In the genomic region with DNA sequence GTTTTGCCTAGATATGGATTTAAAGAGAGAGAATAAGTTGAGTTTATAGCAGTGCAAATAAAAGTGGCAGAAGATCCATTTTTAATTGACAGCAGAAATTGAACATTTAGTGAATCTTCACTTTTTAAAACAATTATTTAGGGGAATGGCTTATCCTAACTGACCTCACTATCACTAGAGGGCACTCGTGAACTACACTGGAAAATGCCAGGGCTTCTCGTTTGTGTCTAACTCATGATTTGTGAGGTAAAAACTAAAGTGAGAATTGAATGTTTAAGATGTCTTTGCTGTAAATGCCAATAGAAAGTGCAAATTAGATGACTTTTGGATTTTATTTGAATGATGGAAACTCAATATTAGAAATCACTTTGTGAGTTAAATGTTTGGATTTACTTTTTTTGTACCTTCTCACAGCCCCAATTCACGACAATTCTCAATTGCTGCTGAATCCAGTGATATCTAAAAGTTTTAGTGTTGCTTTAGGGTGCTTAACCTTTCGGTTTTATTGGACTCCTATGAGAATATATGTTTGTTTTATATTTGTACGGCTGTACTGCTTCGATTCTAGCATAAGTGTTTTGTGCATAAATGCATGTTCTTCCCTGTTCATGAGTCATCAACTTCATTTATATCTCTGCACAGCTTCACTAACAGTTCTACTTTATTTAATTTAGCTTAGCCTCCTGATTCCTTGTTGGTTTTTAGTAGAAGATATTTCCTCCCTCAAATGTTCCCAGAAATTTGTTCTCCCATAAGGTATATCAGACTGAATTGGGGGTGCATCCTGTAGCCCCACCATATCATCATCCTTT, we compare ENCODE assay signal across 1 cellular context.
TF ChIP-seq lines count a peak whose summit lies in the region.

No MANE protein-coding gene starts in this region.

TF ChIP-seq in liver, 16 proteins besides CTCF, POLR2A, EP300 and RAD21 (continued from another document):
- TF ChIP-seq, protein P1, sequence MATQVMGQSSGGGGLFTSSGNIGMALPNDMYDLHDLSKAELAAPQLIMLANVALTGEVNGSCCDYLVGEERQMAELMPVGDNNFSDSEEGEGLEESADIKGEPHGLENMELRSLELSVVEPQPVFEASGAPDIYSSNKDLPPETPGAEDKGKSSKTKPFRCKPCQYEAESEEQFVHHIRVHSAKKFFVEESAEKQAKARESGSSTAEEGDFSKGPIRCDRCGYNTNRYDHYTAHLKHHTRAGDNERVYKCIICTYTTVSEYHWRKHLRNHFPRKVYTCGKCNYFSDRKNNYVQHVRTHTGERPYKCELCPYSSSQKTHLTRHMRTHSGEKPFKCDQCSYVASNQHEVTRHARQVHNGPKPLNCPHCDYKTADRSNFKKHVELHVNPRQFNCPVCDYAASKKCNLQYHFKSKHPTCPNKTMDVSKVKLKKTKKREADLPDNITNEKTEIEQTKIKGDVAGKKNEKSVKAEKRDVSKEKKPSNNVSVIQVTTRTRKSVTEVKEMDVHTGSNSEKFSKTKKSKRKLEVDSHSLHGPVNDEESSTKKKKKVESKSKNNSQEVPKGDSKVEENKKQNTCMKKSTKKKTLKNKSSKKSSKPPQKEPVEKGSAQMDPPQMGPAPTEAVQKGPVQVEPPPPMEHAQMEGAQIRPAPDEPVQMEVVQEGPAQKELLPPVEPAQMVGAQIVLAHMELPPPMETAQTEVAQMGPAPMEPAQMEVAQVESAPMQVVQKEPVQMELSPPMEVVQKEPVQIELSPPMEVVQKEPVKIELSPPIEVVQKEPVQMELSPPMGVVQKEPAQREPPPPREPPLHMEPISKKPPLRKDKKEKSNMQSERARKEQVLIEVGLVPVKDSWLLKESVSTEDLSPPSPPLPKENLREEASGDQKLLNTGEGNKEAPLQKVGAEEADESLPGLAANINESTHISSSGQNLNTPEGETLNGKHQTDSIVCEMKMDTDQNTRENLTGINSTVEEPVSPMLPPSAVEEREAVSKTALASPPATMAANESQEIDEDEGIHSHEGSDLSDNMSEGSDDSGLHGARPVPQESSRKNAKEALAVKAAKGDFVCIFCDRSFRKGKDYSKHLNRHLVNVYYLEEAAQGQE (IDR thresholded peaks at IDR 0.05): no peak
- TF ChIP-seq HNF4A (conservative IDR thresholded peaks at IDR 0.05): no peak
